ENCODE assay signal across 1 cellular context in genomic region chr16:25691519-25692091, GRCh38.
TF ChIP-seq lines count a peak whose summit lies in the region.

HS3ST4 (plus strand) TSS chr16:25691959.

TF ChIP-seq in SK-N-SH treated with all-trans-retinoic acid at 6 μM for 48 hours, 23 proteins besides CTCF, POLR2A, EP300 and RAD21 (continued from another document):
- TF ChIP-seq TSHZ2 (CRISPR knock-in tag; IDR thresholded peaks at IDR 0.05) = no peak
- TF ChIP-seq ZFP3 (CRISPR knock-in tag; IDR thresholded peaks at IDR 0.05) = no peak
- TF ChIP-seq ZFP30 (CRISPR knock-in tag; IDR thresholded peaks at IDR 0.05) = no peak
- no peak for TF ChIP-seq ZNF565 (CRISPR knock-in tag; conservative IDR thresholded peaks at IDR 0.05; ENCODE audit: low read depth)
- TF ChIP-seq ZC3H10 (CRISPR knock-in tag; IDR thresholded peaks at IDR 0.05) = no peak
- no peak for TF ChIP-seq ISL1 (CRISPR knock-in tag; IDR thresholded peaks at IDR 0.05)
- TF ChIP-seq PATZ1 (CRISPR knock-in tag; IDR thresholded peaks at IDR 0.05; ENCODE audit: borderline replicate concordance) = no peak
- TF ChIP-seq ARNTL (CRISPR knock-in tag; IDR thresholded peaks at IDR 0.05; ENCODE audit: borderline replicate concordance, low read depth) = no peak
- no peak for TF ChIP-seq ZNF8 (CRISPR knock-in tag; IDR thresholded peaks at IDR 0.05)
- no peak for TF ChIP-seq CSDC2 (CRISPR knock-in tag; IDR thresholded peaks at IDR 0.05)
- no peak for TF ChIP-seq GLIS3 (CRISPR knock-in tag; IDR thresholded peaks at IDR 0.05)
TF ChIP-seq in SK-N-SH treated with all-trans-retinoic acid at 6 μM for 48 hours: peak in this region for 0.
